In genomic region chr11:48055292-48056132, GRCh38 we compare ENCODE assay signal across 8 cellular contexts.
DNase-seq lines count a peak whose midpoint lies in the region; ATAC-seq and TF ChIP-seq lines count a peak whose summit lies in the region.

No MANE protein-coding gene starts in this region.

- H3K9me3 Mint-ChIP-seq in activated CD8-positive, alpha-beta T cell treated with anti-CD3 and anti-CD28 coated beads for 36 hours, result peaks cover 2% of the 10 kb centered on the region

- peak overlapping the region; percentile 87 for H3K27ac Mint-ChIP-seq in activated CD8-positive, alpha-beta T cell treated with anti-CD3 and anti-CD28 coated beads for 36 hours

- peak overlapping the region; percentile 51 for H3K4me3 Mint-ChIP-seq in activated CD8-positive, alpha-beta T cell treated with anti-CD3 and anti-CD28 coated beads for 36 hours

- TF ChIP-seq POLR2A in GM18505 (IDR thresholded peaks at IDR 0.05; ENCODE audit: borderline replicate concordance, extremely low read depth, insufficient read depth, insufficient read length), result no peak

- DNase-seq in EH (ENCODE audit: low read depth) (peak; percentile 33), KBM-7 (peak; percentile 81), fibroblast of gingiva (ENCODE audit: low read depth) (peak; percentile 9), C1 segment of cervical spinal cord (lab: John Stamatoyannopoulos, UW) (no peak)
- DNase-seq in activated CD8-positive, alpha-beta T cell treated with anti-CD3 and anti-CD28 coated beads for 36 hours, result peak; percentile 84
- DNase-seq in stimulated activated CD4-positive, alpha-beta T cell treated with anti-CD3 and anti-CD28 coated beads, Interleukin-4, amount 100 ng/mL, for 24 hours, result peak; percentile 58

- H3K27me3 Mint-ChIP-seq in activated CD8-positive, alpha-beta T cell treated with anti-CD3 and anti-CD28 coated beads for 36 hours, result no peaks in the 10 kb centered on the region

- in situ Hi-C loops in KBM-7 (cut with MboI; ENCODE audit: low pct_unique_long_range_greater_than_20kb, low sequenced_read_pairs), result no loop called here

- H3K36me3 Mint-ChIP-seq in activated CD8-positive, alpha-beta T cell treated with anti-CD3 and anti-CD28 coated beads for 36 hours (ENCODE audit: low read depth), result peaks cover 5% of the 10 kb centered on the region

- intact Hi-C loops in activated CD8-positive, alpha-beta T cell treated with anti-CD3 and anti-CD28 coated beads for 36 hours (cut with micrococcal nuclease), result loop anchor here (5.0 kb wide), 1 partner anchor 48 kb away; no protein-coding TSS in a partner anchor

- TF ChIP-seq CTCF in activated CD8-positive, alpha-beta T cell treated with anti-CD3 and anti-CD28 coated beads for 36 hours (IDR thresholded peaks at IDR 0.05), result no peak

- POLR2A ChIA-PET in activated CD8-positive, alpha-beta T cell treated with anti-CD3 and anti-CD28 coated beads for 36 hours (lab: Charles Lee), result interaction anchor here (0.7 to 5.2 kb wide), 14 partner anchors 10 to 123 kb away, joined by 3 to 44 read pairs (median 5); partner anchors contain the start of gene PTPRJ

- peak; percentile 93 for ATAC-seq in activated CD8-positive, alpha-beta T cell treated with anti-CD3 and anti-CD28 coated beads for 36 hours
- ATAC-seq in HG03159 (IDR thresholded peaks at IDR 0.05; ENCODE audit: unreplicated experiment) (no peak), GM18505 (IDR thresholded peaks at IDR 0.05; ENCODE audit: unreplicated experiment) (no peak)

- H3K4me1 Mint-ChIP-seq in activated CD8-positive, alpha-beta T cell treated with anti-CD3 and anti-CD28 coated beads for 36 hours (ENCODE audit: low read depth), result peaks cover 70% of the 10 kb centered on the region

- CTCF ChIA-PET in activated CD8-positive, alpha-beta T cell treated with anti-CD3 and anti-CD28 coated beads for 36 hours (lab: Charles Lee), result interaction anchor here (0.6 to 2.5 kb wide), 12 partner anchors 9 to 187 kb away, joined by 3 to 13 read pairs (median 4); no protein-coding TSS in a partner anchor

Comparison
In these comparisons a context has a peak if more than half of its experiments do, and no peak if none do; other contexts are left out.
1. DNase-seq: peak in EH (single experiment), KBM-7 (single experiment), activated CD8-positive, alpha-beta T cell treated with anti-CD3 and anti-CD28 coated beads for 36 hours (single experiment), fibroblast of gingiva (single experiment) and stimulated activated CD4-positive, alpha-beta T cell treated with anti-CD3 and anti-CD28 coated beads, Interleukin-4, amount 100 ng/mL, for 24 hours (single experiment); none in C1 segment of cervical spinal cord (0 of 14).